ENCODE assay signal across 2 cellular contexts in the genomic region with DNA sequence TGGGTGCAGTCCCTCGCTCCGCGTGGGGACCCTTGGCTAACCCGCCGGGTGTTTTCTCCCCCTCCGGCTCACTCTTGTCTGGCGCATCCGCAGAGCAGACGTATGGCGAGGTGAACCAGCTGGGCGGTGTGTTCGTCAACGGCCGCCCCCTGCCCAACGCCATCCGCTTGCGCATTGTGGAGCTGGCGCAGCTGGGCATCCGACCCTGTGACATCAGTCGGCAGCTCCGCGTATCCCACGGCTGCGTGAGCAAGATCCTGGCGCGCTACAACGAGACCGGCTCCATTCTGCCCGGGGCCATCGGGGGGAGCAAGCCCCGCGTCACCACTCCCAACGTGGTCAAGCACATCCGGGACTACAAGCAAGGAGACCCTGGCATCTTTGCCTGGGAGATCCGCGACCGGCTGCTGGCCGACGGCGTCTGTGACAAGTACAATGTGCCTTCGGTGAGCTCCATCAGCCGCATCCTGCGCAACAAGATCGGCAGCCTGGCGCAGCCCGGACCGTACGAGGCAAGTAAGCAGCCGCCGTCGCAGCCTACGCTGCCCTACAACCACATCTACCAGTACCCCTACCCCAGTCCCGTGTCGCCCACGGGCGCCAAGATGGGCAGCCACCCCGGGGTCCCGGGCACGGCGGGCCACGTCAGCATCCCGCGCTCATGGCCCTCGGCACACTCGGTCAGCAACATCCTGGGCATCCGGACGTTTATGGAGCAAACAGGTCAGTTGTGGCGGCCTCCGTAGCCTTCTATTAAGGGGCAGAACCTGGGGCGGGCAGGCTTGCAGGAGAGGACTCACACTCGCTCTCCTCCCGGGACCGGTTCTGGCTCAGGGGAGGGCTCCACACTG.
TF ChIP-seq lines count a peak whose summit lies in the region.

No MANE protein-coding gene starts in this region.

TF ChIP-seq in H1, 55 proteins besides CTCF, POLR2A, EP300 and RAD21:
- TF ChIP-seq SUZ12 (IDR thresholded peaks at IDR 0.05; ENCODE audit: low read length) = peak; percentile 99
- TF ChIP-seq KDM5A (IDR thresholded peaks at IDR 0.05; ENCODE audit: low read length) = no peak
- TF ChIP-seq CBX8 (IDR thresholded peaks at IDR 0.05; ENCODE audit: borderline replicate concordance, low read depth, low read length) = peak; percentile 70; the same call in 1 of the 2 replicates
- TF ChIP-seq RFX5 (IDR thresholded peaks at IDR 0.05; ENCODE audit: borderline replicate concordance, low read depth, low read length) = no peak
- TF ChIP-seq EZH2 (IDR thresholded peaks at IDR 0.05; ENCODE audit: low read depth, low read length, severe bottlenecking) = peak; percentile 99
- no peak for TF ChIP-seq CBX5 (IDR thresholded peaks at IDR 0.05; ENCODE audit: low read depth, low read length)
- TF ChIP-seq GABPA (IDR thresholded peaks at IDR 0.05; ENCODE audit: borderline replicate concordance, insufficient read depth, low read length) = peak; percentile 15; the same call in 1 of the 2 replicates
- TF ChIP-seq RNF2 (IDR thresholded peaks at IDR 0.05; ENCODE audit: borderline replicate concordance, low read depth, low read length, missing control alignments, poor library complexity, severe bottlenecking) = peak; percentile 61
- no peak for TF ChIP-seq HDAC2 (IDR thresholded peaks at IDR 0.05; ENCODE audit: borderline replicate concordance in 1 of 2, low read depth in 2 of 2, low read length in 2 of 2)

TF ChIP-seq in neural cell, 6 proteins besides CTCF, POLR2A, EP300 and RAD21:
- TF ChIP-seq POLR2AphosphoS5 (IDR thresholded peaks at IDR 0.05) (peak; percentile 8), EZH2 (IDR thresholded peaks at IDR 0.05; ENCODE audit: borderline replicate concordance, insufficient read depth, low read length, poor library complexity, severe bottlenecking) (peak; percentile 89), TAF1 (IDR thresholded peaks at IDR 0.05; ENCODE audit: low read depth) (no peak), SMC3 (conservative IDR thresholded peaks at IDR 0.05; ENCODE audit: poor library complexity) (no peak)
TF ChIP-seq in neural cell: peak in this region for 2.
